8 cellular contexts compared by ENCODE assay signal in the genomic region with DNA sequence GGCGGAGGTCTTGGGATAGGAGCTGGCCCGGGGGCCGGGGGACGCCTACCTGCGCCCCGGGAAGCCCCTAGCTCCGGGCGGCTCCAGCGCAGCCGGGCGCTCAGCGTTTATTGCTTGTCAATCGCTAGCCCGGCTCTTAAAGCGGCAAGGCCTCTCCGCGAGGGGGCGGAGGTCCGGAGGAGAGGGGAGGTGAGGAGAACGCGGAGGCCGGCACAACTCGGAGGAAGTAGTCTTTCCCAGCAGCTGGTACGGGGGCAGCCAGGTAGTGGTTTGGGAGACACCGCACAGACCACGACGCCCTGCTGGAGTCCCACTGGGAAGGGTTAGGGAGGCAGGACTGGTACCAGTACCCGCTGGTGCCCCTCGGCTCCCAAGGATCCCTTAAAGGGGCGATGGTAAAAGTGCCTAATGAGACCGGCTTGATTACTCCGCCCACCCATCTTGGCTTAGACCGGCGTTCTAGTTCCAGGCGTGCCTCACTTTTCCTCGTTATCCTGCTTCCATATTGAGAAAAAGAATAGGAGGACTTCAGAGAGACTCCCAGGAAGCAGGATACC. TPM values are rescaled to one million over a fixed set of nuclear protein-coding genes. Genes with fewer than 3 reads are reported as not detected.
A peak's percentile ranks its signal among the peaks of the same experiment; 100 is the strongest.
DNase-seq lines count a peak whose midpoint lies in the region; ATAC-seq and TF ChIP-seq lines count a peak whose summit lies in the region.

A gene with protein sequence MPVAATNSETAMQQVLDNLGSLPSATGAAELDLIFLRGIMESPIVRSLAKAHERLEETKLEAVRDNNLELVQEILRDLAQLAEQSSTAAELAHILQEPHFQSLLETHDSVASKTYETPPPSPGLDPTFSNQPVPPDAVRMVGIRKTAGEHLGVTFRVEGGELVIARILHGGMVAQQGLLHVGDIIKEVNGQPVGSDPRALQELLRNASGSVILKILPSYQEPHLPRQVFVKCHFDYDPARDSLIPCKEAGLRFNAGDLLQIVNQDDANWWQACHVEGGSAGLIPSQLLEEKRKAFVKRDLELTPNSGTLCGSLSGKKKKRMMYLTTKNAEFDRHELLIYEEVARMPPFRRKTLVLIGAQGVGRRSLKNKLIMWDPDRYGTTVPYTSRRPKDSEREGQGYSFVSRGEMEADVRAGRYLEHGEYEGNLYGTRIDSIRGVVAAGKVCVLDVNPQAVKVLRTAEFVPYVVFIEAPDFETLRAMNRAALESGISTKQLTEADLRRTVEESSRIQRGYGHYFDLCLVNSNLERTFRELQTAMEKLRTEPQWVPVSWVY (minus strand): TSS at position 112 of the 557 bp plus-strand sequence. CDS start 3,076 bp downstream, outside the sequence.

- H3K4me3 Mint-ChIP-seq in CD4-positive, alpha-beta T cell: peak within 1 kb of the TSS; percentile 94

- H3K27ac ChIP-seq in CD4-positive, alpha-beta T cell (ENCODE audit: low read depth, low read length): peak within 1 kb of the TSS; percentile 29
- H3K27ac ChIP-seq in KMS-11 (no peak within 1 kb of the TSS), right cardiac atrium (ENCODE audit: low read length) (peak within 1 kb of the TSS; percentile 58), prostate gland (peak within 1 kb of the TSS; percentile 79 to 86)

- CTCF ChIA-PET in CD4-positive, alpha-beta T cell (lab: Charles Lee): interaction anchor here (2.0 kb wide), 1 partner anchor 10 kb away, joined by 6 read pairs; no protein-coding TSS in a partner anchor

- peaks cover 15% of the 10 kb centered on the region for H3K27me3 ChIP-seq in CD4-positive, alpha-beta T cell (ENCODE audit: control insufficient read depth, insufficient read depth, low read length)
- H3K27me3 ChIP-seq in KMS-11 (ENCODE audit: insufficient read depth, low read depth) (peaks cover 52% of the 10 kb centered on the region), right cardiac atrium (ENCODE audit: control insufficient read depth, insufficient read depth) (no peaks in the 10 kb centered on the region), prostate gland (replicated peaks; ENCODE audit: insufficient read depth) (no peaks in the 10 kb centered on the region)

- peak; percentile 32 to 63 (median 50) for DNase-seq in CD4-positive, alpha-beta T cell
- DNase-seq in T-helper 2 cell (peak; percentile 16 to 52 (median 32)), astrocyte of the hippocampus (ENCODE audit: low read depth, low spot score) (peak; percentile 89), right cardiac atrium (peak; percentile 68 to 89 (median 88)), prostate gland (ENCODE audit: low spot score) (peak; percentile 68)

- H3K4me3 ChIP-seq in KMS-11 (IDR thresholded peaks at IDR 0.05; ENCODE audit: insufficient read depth, low read depth, low read length) (no peak within 1 kb of the TSS), right cardiac atrium (ENCODE audit: low read length) (peak within 1 kb of the TSS; percentile 74), prostate gland (peak within 1 kb of the TSS; percentile 52 to 56)

- H3K36me3 ChIP-seq in KMS-11 (ENCODE audit: insufficient read depth) (no peaks in the 10 kb centered on the region), prostate gland (no peaks in the 10 kb centered on the region)

- no peak within 1 kb of the TSS for H3K9ac ChIP-seq in KMS-11

- TF ChIP-seq POLR2A in prostate gland (IDR thresholded peaks at IDR 0.05): no peak

- intact Hi-C loops in CD4-positive, alpha-beta T cell (cut with DNase I, micrococcal nuclease): no loop called here
- intact Hi-C loops in right cardiac atrium (cut with DNase I) (no loop called here), prostate gland (cut with DNase I) (no loop called here)

- H3K9me3 ChIP-seq in CD4-positive, alpha-beta T cell (ENCODE audit: control insufficient read depth, low read length): no peaks in the 10 kb centered on the region
- no peaks in the 10 kb centered on the region for H3K9me3 ChIP-seq in right cardiac atrium (ENCODE audit: control insufficient read depth, low read length)
- no peaks in the 10 kb centered on the region for H3K9me3 ChIP-seq in prostate gland

- peak within 1 kb of the TSS; percentile 71 for H2AFZ ChIP-seq in KMS-11 (ENCODE audit: low read depth)

- H3K27me3 Mint-ChIP-seq in CD4-positive, alpha-beta T cell: peaks cover 48% of the 10 kb centered on the region

- peaks cover 25% of the 10 kb centered on the region for H3K4me1 Mint-ChIP-seq in CD4-positive, alpha-beta T cell (ENCODE audit: low read depth)

- no peaks in the 10 kb centered on the region for H3K79me2 ChIP-seq in KMS-11 (ENCODE audit: insufficient read depth, low read depth)

- H3K27ac Mint-ChIP-seq in CD4-positive, alpha-beta T cell: peak within 1 kb of the TSS; percentile 43

- no peaks in the 10 kb centered on the region for H4K20me1 ChIP-seq in KMS-11 (ENCODE audit: insufficient read depth)

- H3K4me2 ChIP-seq in KMS-11: peak within 1 kb of the TSS; percentile 92

- WGBS in right cardiac atrium: under 1% methylated on average over 36 of the region's 36 CpGs
- WGBS in prostate gland: under 1% methylated on average over 36 of the region's 36 CpGs

- H3K9me3 Mint-ChIP-seq in CD4-positive, alpha-beta T cell: no peaks in the 10 kb centered on the region

- peak; percentile 24 for TF ChIP-seq CTCF in CD4-positive, alpha-beta T cell (IDR thresholded peaks at IDR 0.05)
- 0 out of 2 replicates have a peak, but pooled peaks have one; percentile 37 for TF ChIP-seq CTCF in KMS-11 (conservative IDR thresholded peaks at IDR 0.05; ENCODE audit: low read depth, low read length)
- peak in 2 of 4 experiments; percentile 31 to 39 for TF ChIP-seq CTCF in prostate gland (IDR thresholded peaks at IDR 0.05)

- ATAC-seq in CD4-positive, alpha-beta T cell (ENCODE audit: poor library complexity): peak; percentile 56
- ATAC-seq in right cardiac atrium (peak; percentile 74 to 77), HG02678 (IDR thresholded peaks at IDR 0.05; ENCODE audit: unreplicated experiment) (no peak), HG02885 (IDR thresholded peaks at IDR 0.05; ENCODE audit: poor library complexity, unreplicated experiment) (no peak)

- POLR2A ChIA-PET in CD4-positive, alpha-beta T cell (lab: Charles Lee): interaction anchor here (1.4 kb wide), 1 partner anchor 20 kb away, joined by 5 read pairs; no protein-coding TSS in a partner anchor

- peaks cover 12% of the 10 kb centered on the region for H3K4me1 ChIP-seq in KMS-11 (ENCODE audit: low read depth, poor library complexity, severe bottlenecking)
- H3K4me1 ChIP-seq in right cardiac atrium (ENCODE audit: control insufficient read depth, insufficient read depth, low read length): peaks cover 5% of the 10 kb centered on the region
- peaks cover 6% of the 10 kb centered on the region for H3K4me1 ChIP-seq in prostate gland (replicated peaks)

- H3K36me3 Mint-ChIP-seq in CD4-positive, alpha-beta T cell (ENCODE audit: low read depth): no peaks in the 10 kb centered on the region

RNA-seq across cellular contexts. Expression of the gene that starts here (rescaled TPM):
- total RNA-seq in CD4-positive, alpha-beta T cell: 1 to 10 TPM; 3.5 to 4.0 TPM
- total RNA-seq in right cardiac atrium: 10 to 100 TPM in 3 of 4 donors, 1 to 10 TPM in 1; 8.7 to 20.7 (median 15.9) TPM
- 8.8 TPM for polyA plus RNA-seq in right cardiac atrium
- 10 to 100 TPM; 14.9 to 17.7 TPM for total RNA-seq in prostate gland

Comparison
In these comparisons a context has a peak if more than half of its experiments do, and no peak if none do; other contexts are left out.
1. ATAC-seq: peak in CD4-positive, alpha-beta T cell (single experiment) and right cardiac atrium (2 of 2); none in HG02678 (single experiment) and HG02885 (single experiment).
2. DNase-seq: peak in every context shown above with its lines; median percentile 89 in astrocyte of the hippocampus; 88 in right cardiac atrium; 68 in prostate gland; 50 in CD4-positive, alpha-beta T cell; 32 in T-helper 2 cell.